Comparison of ENCODE assay signal across 34 cellular contexts in genomic region chr4:103918214-103918613, GRCh38.
"Had no signal": no experiment of that assay in that cellular context is flagged by ENCODE, and none has a peak within 500 bp of the region (broad histone marks: within the 10 kb centered on the region; RNA-seq: fewer than 3 reads in every experiment).

No MANE protein-coding gene starts in this region.

- H3K9ac ChIP-seq: KMS-11 had no signal

- H3K4me3 ChIP-seq: MG63 had no signal

- DNase-seq: Karpas-422, Kasumi-1, MG63, MM.1S, NCI-H1048, NCI-H1092, NCI-H1092 treated with DMSO at 0.1 percent for 48 hours, NCI-H1105, NCI-H1105 treated with DMSO at 0.1 percent for 48 hours, NCI-H1417, NCI-H1417 treated with DMSO at 0.1 percent for 48 hours, NCI-H1436, NCI-H1436 treated with DMSO at 0.1 percent for 48 hours, NCI-H146, NCI-H1694, NCI-H1694 treated with DMSO at 0.1 percent for 48 hours, NCI-H187, NCI-H187 treated with DMSO at 0.1 percent for 48 hours, NCI-H1930, NCI-H2029, NCI-H2029 treated with DMSO at 0.1 percent for 48 hours, NCI-H2081, NCI-H2081 treated with DMSO at 0.1 percent for 48 hours, NCI-H2107, NCI-H2171, NCI-H2171 treated with DMSO at 0.1 percent for 48 hours, NCI-H2227 treated with DMSO at 0.1 percent for 48 hours, NCI-H226, NCI-H345, NCI-H446, NCI-H446 treated with DMSO at 0.1 percent for 48 hours, NCI-H510A, NCI-H510A treated with DMSO at 0.1 percent for 48 hours had no signal

- H3K27me3 ChIP-seq: MG63 had no signal

- H3K36me3 ChIP-seq: MG63 had no signal

- H3K9me3 ChIP-seq: MG63 had no signal

- H3K27ac ChIP-seq: KMS-11 had no signal

- H3K4me2 ChIP-seq: KMS-11 had no signal
